10 cellular contexts compared by ENCODE assay signal in genomic region chr10:8102708-8103401, GRCh38. TPM values are rescaled to one million over a fixed set of nuclear protein-coding genes. Genes with fewer than 3 reads are reported as not detected.
DNase-seq lines count a peak whose midpoint lies in the region; ATAC-seq lines count a peak whose summit lies in the region.
"Had no signal": no experiment of that assay in that cellular context is flagged by ENCODE, and none has a peak within 500 bp of the region (broad histone marks: within the 10 kb centered on the region; RNA-seq: fewer than 3 reads in every experiment).

No MANE protein-coding gene starts in this region.

- ATAC-seq in GM18519 (IDR thresholded peaks at IDR 0.05; ENCODE audit: low FRiP score, unreplicated experiment) (peak; percentile 64), GM21619 (IDR thresholded peaks at IDR 0.05; ENCODE audit: unreplicated experiment) (peak; percentile 72), HG03520 (IDR thresholded peaks at IDR 0.05; ENCODE audit: unreplicated experiment) (peak; percentile 82), Right ventricle myocardium inferior (no peak)
- ATAC-seq: CD8-positive, alpha-beta T cell had no signal

- peak overlapping the region; percentile 76 for H4K91ac ChIP-seq in trophoblast cell (ENCODE audit: low read depth, low read length)

- H3K4me2 ChIP-seq in trophoblast cell (ENCODE audit: low read length) = no peak overlapping the region

- H2AK5ac ChIP-seq in trophoblast cell (ENCODE audit: low read length) = no peak overlapping the region

- no CpG with 5 or more reads among the region's 13 CpGs for WGBS in trophoblast cell (ENCODE audit: extremely low coverage, insufficient coverage, insufficient read length)

- H3K4me3 ChIP-seq in trophoblast cell (ENCODE audit: low read depth, low read length) = no peak overlapping the region

- H2BK12ac ChIP-seq in trophoblast cell (ENCODE audit: low read length) = no peak overlapping the region

- peaks cover 2% of the 10 kb centered on the region for H3K79me2 ChIP-seq in trophoblast cell (ENCODE audit: control insufficient read depth, insufficient read depth, low read length, poor library complexity)

- H3K9me3 ChIP-seq in trophoblast cell (ENCODE audit: insufficient read depth, low read depth, low read length) = no peaks in the 10 kb centered on the region

- no peak overlapping the region for H4K8ac ChIP-seq in trophoblast cell (ENCODE audit: low read depth, low read length)

- no peaks in the 10 kb centered on the region for H3K36me3 ChIP-seq in trophoblast cell (ENCODE audit: control insufficient read depth in 1 of 2, insufficient read depth in 2 of 2, low read length in 2 of 2)

- H3K23ac ChIP-seq in trophoblast cell (ENCODE audit: low read length) = no peak overlapping the region

- no peak overlapping the region for H3K4ac ChIP-seq in trophoblast cell (ENCODE audit: low read depth, low read length)

- H3K14ac ChIP-seq in trophoblast cell (ENCODE audit: low read length) = peak overlapping the region; percentile 33

- peak overlapping the region; percentile 65 for H2BK120ac ChIP-seq in trophoblast cell (ENCODE audit: insufficient read depth, low read length, poor library complexity)

- H3K27me3 ChIP-seq in trophoblast cell (ENCODE audit: insufficient read depth, low read length) = no peaks in the 10 kb centered on the region

- peak overlapping the region; percentile 79 for H3K27ac ChIP-seq in trophoblast cell (ENCODE audit: low read depth, low read length)

- peak overlapping the region; percentile 52 for H2BK5ac ChIP-seq in trophoblast cell (ENCODE audit: low read depth, low read length, poor library complexity)

- H3K18ac ChIP-seq in trophoblast cell (ENCODE audit: low read length) = no peak overlapping the region

- intact Hi-C loops in Right ventricle myocardium inferior (cut with DNase I) = no loop called here

- H3K9ac ChIP-seq in trophoblast cell (ENCODE audit: low read length) = no peak overlapping the region

- peak; percentile 32 to 54 for DNase-seq in trophoblast cell
- DNase-seq in NK-92 (lab: John Stamatoyannopoulos, UW; ENCODE audit: unreplicated experiment) = no peak
- DNase-seq in NCI-H526 treated with DMSO at 0.1 percent for 48 hours (lab: John Stamatoyannopoulos, UW) = no peak
- DNase-seq in Right ventricle myocardium inferior (ENCODE audit: missing footprints) = no peak
- no peak for DNase-seq in middle frontal gyrus (ENCODE audit: extremely low spot score, low spot score)
- DNase-seq: NCI-H1092 had no signal

- H4K12ac ChIP-seq in trophoblast cell (ENCODE audit: low read depth, low read length) = no peak overlapping the region

- peaks cover 18% of the 10 kb centered on the region for H3K79me1 ChIP-seq in trophoblast cell (ENCODE audit: low read length)

- H3K4me1 ChIP-seq in trophoblast cell (ENCODE audit: control insufficient read depth in 1 of 2, insufficient read depth in 2 of 2, low read length in 2 of 2) = peaks cover 5 to 17% of the 10 kb centered on the region in 2 experiments

- H2AFZ ChIP-seq in trophoblast cell (ENCODE audit: insufficient read depth, low read length, poor library complexity) = no peak overlapping the region

RNA-seq across cellular contexts. Expression of gene GATA3, which starts 48.4 kb away (rescaled TPM):
- 366 and 392 TPM in 2 replicates for polyA plus RNA-seq in trophoblast cell (2013)
- total RNA-seq in Right ventricle myocardium inferior = 1.3 TPM

Comparison
In these comparisons a context has a peak if more than half of its experiments do, and no peak if none do; other contexts are left out.
1. DNase-seq: peak in trophoblast cell (2 of 2); none in NK-92 (single experiment), NCI-H526 treated with DMSO at 0.1 percent for 48 hours (single experiment), Right ventricle myocardium inferior (single experiment) and middle frontal gyrus (single experiment).